1 cellular context compared by ENCODE assay signal in the genomic region with DNA sequence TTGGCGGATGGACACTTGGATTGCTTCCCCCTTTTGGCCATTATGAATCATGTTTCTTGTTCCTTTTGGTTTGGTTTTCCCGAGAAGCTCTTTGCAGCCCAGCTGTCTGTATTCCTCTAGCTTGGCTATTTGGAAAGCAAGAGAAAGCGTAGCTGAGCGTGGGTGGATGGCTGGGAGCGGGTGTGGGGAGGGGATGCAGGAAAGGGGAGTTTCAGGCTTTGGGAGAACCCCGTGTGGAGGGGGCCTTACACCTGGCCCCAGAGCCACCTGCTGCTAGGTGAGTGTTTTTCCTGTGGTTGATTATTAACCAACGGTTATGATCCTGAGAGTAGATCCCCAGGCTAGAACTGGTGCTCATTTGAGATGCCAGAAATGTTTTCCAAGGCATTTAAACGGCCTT.
TF ChIP-seq lines count a peak whose summit lies in the region.

No MANE protein-coding gene starts in this region.

TF ChIP-seq in IMR-90, 13 proteins besides CTCF, POLR2A, EP300 and RAD21:
- TF ChIP-seq MAZ (IDR thresholded peaks at IDR 0.05; ENCODE audit: borderline replicate concordance, low read depth, low read length) (no peak), RCOR1 (IDR thresholded peaks at IDR 0.05; ENCODE audit: insufficient replicate concordance, low read length) (no peak), CHD1 (IDR thresholded peaks at IDR 0.05; ENCODE audit: low read depth, low read length) (no peak), MAFK (IDR thresholded peaks at IDR 0.05; ENCODE audit: low read depth, low read length) (no peak), RFX5 (IDR thresholded peaks at IDR 0.05; ENCODE audit: low read depth, low read length) (no peak), NFE2L2 (IDR thresholded peaks at IDR 0.05; ENCODE audit: low read depth, low read length) (no peak), SMC3 (IDR thresholded peaks at IDR 0.05; ENCODE audit: low read depth, low read length) (no peak), FOS (IDR thresholded peaks at IDR 0.05; ENCODE audit: low read depth, low read length) (no peak), BHLHE40 (IDR thresholded peaks at IDR 0.05; ENCODE audit: low read depth, low read length) (no peak), MXI1 (IDR thresholded peaks at IDR 0.05; ENCODE audit: borderline replicate concordance, low read depth, low read length) (no peak), CEBPB (IDR thresholded peaks at IDR 0.05; ENCODE audit: low read depth, low read length) (no peak)
- TF ChIP-seq, protein P1, sequence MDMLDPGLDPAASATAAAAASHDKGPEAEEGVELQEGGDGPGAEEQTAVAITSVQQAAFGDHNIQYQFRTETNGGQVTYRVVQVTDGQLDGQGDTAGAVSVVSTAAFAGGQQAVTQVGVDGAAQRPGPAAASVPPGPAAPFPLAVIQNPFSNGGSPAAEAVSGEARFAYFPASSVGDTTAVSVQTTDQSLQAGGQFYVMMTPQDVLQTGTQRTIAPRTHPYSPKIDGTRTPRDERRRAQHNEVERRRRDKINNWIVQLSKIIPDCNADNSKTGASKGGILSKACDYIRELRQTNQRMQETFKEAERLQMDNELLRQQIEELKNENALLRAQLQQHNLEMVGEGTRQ (IDR thresholded peaks at IDR 0.05; ENCODE audit: low read depth, low read length): no peak
- TF ChIP-seq, protein P2, sequence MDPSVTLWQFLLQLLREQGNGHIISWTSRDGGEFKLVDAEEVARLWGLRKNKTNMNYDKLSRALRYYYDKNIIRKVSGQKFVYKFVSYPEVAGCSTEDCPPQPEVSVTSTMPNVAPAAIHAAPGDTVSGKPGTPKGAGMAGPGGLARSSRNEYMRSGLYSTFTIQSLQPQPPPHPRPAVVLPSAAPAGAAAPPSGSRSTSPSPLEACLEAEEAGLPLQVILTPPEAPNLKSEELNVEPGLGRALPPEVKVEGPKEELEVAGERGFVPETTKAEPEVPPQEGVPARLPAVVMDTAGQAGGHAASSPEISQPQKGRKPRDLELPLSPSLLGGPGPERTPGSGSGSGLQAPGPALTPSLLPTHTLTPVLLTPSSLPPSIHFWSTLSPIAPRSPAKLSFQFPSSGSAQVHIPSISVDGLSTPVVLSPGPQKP (IDR thresholded peaks at IDR 0.05; ENCODE audit: borderline replicate concordance, low read depth, low read length): no peak
